In genomic region chr1:37691497-37692077, GRCh38 we compare ENCODE assay signal across 8 cellular contexts. TPM values are rescaled to one million over a fixed set of nuclear protein-coding genes. Genes with fewer than 3 reads are reported as not detected.
DNase-seq lines count a peak whose midpoint lies in the region; ATAC-seq and TF ChIP-seq lines count a peak whose summit lies in the region.

No MANE protein-coding gene starts in this region.

- peaks cover 23 to 47% (median 44%) of the 10 kb centered on the region in 4 donors for H3K4me1 Mint-ChIP-seq in naive thymus-derived CD8-positive, alpha-beta T cell

- intact Hi-C loops in uterus (cut with DNase I; ENCODE audit: low total_unique reads) = no loop called here

- H3K9me3 ChIP-seq in Loucy (ENCODE audit: insufficient read depth, low read depth, low read length) (no peaks in the 10 kb centered on the region), uterus (no peaks in the 10 kb centered on the region)

- POLR2A ChIA-PET in naive thymus-derived CD8-positive, alpha-beta T cell (lab: Charles Lee) = interaction anchor here (0.5 to 3.7 kb wide), 12 partner anchors 11 to 1227 kb away, joined by 3 to 41 read pairs (median 4); partner anchors contain the start of genes C1orf122, GNL2, MEAF6 and MRPS15

- peaks cover 27% of the 10 kb centered on the region for H4K20me1 ChIP-seq in Loucy (ENCODE audit: insufficient read depth, low read length, poor library complexity, severe bottlenecking)

- H3K4me1 ChIP-seq in Loucy (ENCODE audit: insufficient read depth, low read length, poor library complexity, severe bottlenecking) (peaks cover 32% of the 10 kb centered on the region), uterus (peaks cover 0 to 7% of the 10 kb centered on the region in 2 donors)

- H3K36me3 ChIP-seq in Loucy (ENCODE audit: insufficient read depth, low read length) (peaks cover 10% of the 10 kb centered on the region; the same call in 1 of the 2 replicates), uterus (no peaks in the 10 kb centered on the region)

- H3K27ac ChIP-seq in uterus = peak overlapping the region; percentile 81 to 90

- TF ChIP-seq POLR2A in uterus (IDR thresholded peaks at IDR 0.05) = no peak

- H3K9me3 Mint-ChIP-seq in naive thymus-derived CD8-positive, alpha-beta T cell = no peaks in the 10 kb centered on the region

- peak overlapping the region; percentile 100 for H2AFZ ChIP-seq in Loucy (ENCODE audit: low read length)

- no peaks in the 10 kb centered on the region for H3K27me3 Mint-ChIP-seq in naive thymus-derived CD8-positive, alpha-beta T cell

- ATAC-seq in GM19035 (IDR thresholded peaks at IDR 0.05; ENCODE audit: unreplicated experiment) = peak; percentile 17
- peak; percentile 29 for ATAC-seq in esophagus mucosa
- no peak for ATAC-seq in naive thymus-derived CD8-positive, alpha-beta T cell

- H3F3A ChIP-seq in Loucy (ENCODE audit: low read depth) = no peaks in the 10 kb centered on the region

- no peaks in the 10 kb centered on the region for H3K27me3 ChIP-seq in Loucy (ENCODE audit: insufficient read depth, low read length, poor library complexity, severe bottlenecking)
- no peaks in the 10 kb centered on the region for H3K27me3 ChIP-seq in uterus

- H3K4me3 ChIP-seq in Loucy (ENCODE audit: low read length, poor library complexity, severe bottlenecking) = peak overlapping the region; percentile 86
- peak overlapping the region; percentile 60 to 95 for H3K4me3 ChIP-seq in uterus

- peak overlapping the region; percentile 96 for H3K4me2 ChIP-seq in Loucy (ENCODE audit: low read depth, low read length, poor library complexity, severe bottlenecking)

- H3K79me2 ChIP-seq in Loucy (ENCODE audit: insufficient read depth, low read length) = peaks cover 72% of the 10 kb centered on the region

- peak overlapping the region; percentile 93 for H3K9ac ChIP-seq in Loucy (ENCODE audit: low read depth, low read length, poor library complexity, severe bottlenecking)

- no peak for TF ChIP-seq CTCF in Loucy (conservative IDR thresholded peaks at IDR 0.05; ENCODE audit: low read length)
- no peak for TF ChIP-seq CTCF in uterus (IDR thresholded peaks at IDR 0.05)

- DNase-seq in Ammon's horn (ENCODE audit: low spot score) = peak; percentile 40
- peak; percentile 31 to 36 for DNase-seq in activated CD4-positive, alpha-beta T cell treated with anti-CD3 and anti-CD28 coated beads, Interleukin-2, amount 50 U/mL, for 48 hours
- DNase-seq in naive thymus-derived CD8-positive, alpha-beta T cell = peak in 4 of 10 donors; percentile 19 to 64 (median 24)
- DNase-seq in uterus = peak; percentile 40 to 54
- no peak for DNase-seq in GF-D8 (lab: John Stamatoyannopoulos, UW)

- peaks cover 0 to 14% (median 0%) of the 10 kb centered on the region in 3 donors for H3K36me3 Mint-ChIP-seq in naive thymus-derived CD8-positive, alpha-beta T cell

- peak overlapping the region; percentile 89 to 98 (median 96) for H3K4me3 Mint-ChIP-seq in naive thymus-derived CD8-positive, alpha-beta T cell

- H3K27ac Mint-ChIP-seq in naive thymus-derived CD8-positive, alpha-beta T cell = peak overlapping the region; percentile 84 to 98 (median 94)

- no peaks in the 10 kb centered on the region for H3K9me2 ChIP-seq in Loucy (replicated peaks; ENCODE audit: low read depth, low read length)

RNA-seq across cellular contexts. Expression of gene CDCA8, which starts 0.7 kb away (rescaled TPM):
- total RNA-seq in esophagus mucosa (14.1 TPM), uterus (1 to 10 TPM in 1 of 4 donors, under 1 TPM in 1, not detected in 2; 0.18 to 5.9 TPM)
- total RNA-seq in naive thymus-derived CD8-positive, alpha-beta T cell = 1 to 10 TPM; 1.0 to 1.4 TPM
- 1 to 10 TPM in 1 of 3 donors, under 1 TPM in 2; 0.40 to 2.0 (median 0.54) TPM for polyA plus RNA-seq in naive thymus-derived CD8-positive, alpha-beta T cell

RNA-seq across cellular contexts. Expression of gene RSPO1, which starts 56.9 kb away (rescaled TPM):
- total RNA-seq in esophagus mucosa (0.20 TPM), uterus (10 to 100 TPM in 3 of 4 donors, 1 to 10 TPM in 1; 4.6 to 74.6 (median 29.9) TPM)
- not detected for total RNA-seq in naive thymus-derived CD8-positive, alpha-beta T cell
- polyA plus RNA-seq in naive thymus-derived CD8-positive, alpha-beta T cell = under 1 TPM in 1 of 3 donors, not detected in 2; 0.06 TPM

Comparison
In these comparisons a context has a peak if more than half of its experiments do, and no peak if none do; other contexts are left out.
1. ATAC-seq: peak in GM19035 (single experiment) and esophagus mucosa (single experiment); none in naive thymus-derived CD8-positive, alpha-beta T cell (0 of 2).